In the genomic region with DNA sequence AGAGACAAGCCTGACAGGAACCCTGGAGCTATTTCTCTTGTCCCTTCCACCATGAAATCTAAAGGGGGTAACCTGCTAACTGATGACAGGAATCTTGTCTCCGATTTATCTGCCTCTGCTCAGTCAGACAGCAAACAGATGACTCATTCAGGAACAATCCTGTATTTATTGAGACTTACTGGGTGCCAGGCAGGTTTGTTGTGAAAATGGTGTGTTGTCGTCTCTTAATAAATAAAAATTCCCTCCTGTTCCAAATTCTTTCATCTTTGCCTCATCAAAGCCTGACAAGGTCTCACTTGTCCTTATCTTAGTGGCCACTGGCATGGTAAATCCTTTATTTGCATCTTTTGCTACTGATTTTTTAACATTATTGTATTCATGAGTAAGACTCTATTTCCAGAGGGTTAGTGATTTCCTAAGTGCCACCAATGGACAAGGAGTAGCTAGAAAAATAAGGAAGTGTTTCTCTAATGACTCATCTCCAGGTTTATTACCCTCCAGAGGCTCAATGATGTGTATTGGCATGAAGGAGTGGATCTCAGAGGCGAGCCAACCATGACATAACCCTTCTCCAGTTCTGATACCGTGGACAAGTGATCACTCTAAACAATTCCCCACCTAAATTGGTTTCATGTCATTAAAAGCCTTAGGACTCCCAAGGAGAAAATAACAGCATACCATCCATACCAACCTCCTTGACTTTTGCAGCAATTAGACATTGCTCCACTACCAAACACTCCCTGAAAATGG, we compare ENCODE assay signal across 9 cellular contexts.
A peak's percentile ranks its signal among the peaks of the same experiment; 100 is the strongest.
DNase-seq lines count a peak whose midpoint lies in the region; TF ChIP-seq lines count a peak whose summit lies in the region.
"Had no signal": no experiment of that assay in that cellular context is flagged by ENCODE, and none has a peak within 500 bp of the region (broad histone marks: within the 10 kb centered on the region; RNA-seq: fewer than 3 reads in every experiment).

No MANE protein-coding gene starts in this region.

- H3K4me1 Mint-ChIP-seq in progenitor cell of endocrine pancreas (ENCODE audit: low read depth): peaks cover 2% of the 10 kb centered on the region

- no peak overlapping the region for H3K4me3 ChIP-seq in colonic mucosa

- H3K27me3 ChIP-seq in colonic mucosa: no peaks in the 10 kb centered on the region

- DNase-seq in DMS79 treated with DMSO at 0.1 percent for 48 hours (lab: John Stamatoyannopoulos, UW) (peak; percentile 86), NCI-H2029 (lab: John Stamatoyannopoulos, UW) (peak; percentile 68), colonic mucosa (peak; percentile 31), progenitor cell of endocrine pancreas (ENCODE audit: low spot score, unreplicated experiment) (no peak), NCI-H1092 (lab: John Stamatoyannopoulos, UW) (no peak), iPS-NIHi7 (ENCODE audit: extremely low spot score) (no peak), NCI-H748 (lab: John Stamatoyannopoulos, UW; ENCODE audit: unreplicated experiment) (no peak)
- DNase-seq in stimulated activated CD4-positive, alpha-beta T cell treated with anti-CD3 and anti-CD28 coated beads, Interleukin-2, amount 100 ng/mL, for 24 hours: no peak
- DNase-seq: cerebellar nuclear complex had no signal

- peak overlapping the region; percentile 67 for H3K27ac ChIP-seq in colonic mucosa

- TF ChIP-seq CTCF in colonic mucosa (IDR thresholded peaks at IDR 0.05): no peak
- no peak for TF ChIP-seq CTCF in progenitor cell of endocrine pancreas (IDR thresholded peaks at IDR 0.05; ENCODE audit: unreplicated experiment)

- H3K36me3 Mint-ChIP-seq in progenitor cell of endocrine pancreas (ENCODE audit: insufficient read depth): no peaks in the 10 kb centered on the region

- H3K9ac ChIP-seq in colonic mucosa (ENCODE audit: low read depth in 2 of 2, low read length in 2 of 2): peak overlapping the region in 1 of 2 donors; percentile 38

- H3K9me3 ChIP-seq in colonic mucosa: no peaks in the 10 kb centered on the region

- no peaks in the 10 kb centered on the region for H3K4me1 ChIP-seq in colonic mucosa

- no peaks in the 10 kb centered on the region for H3K27me3 Mint-ChIP-seq in progenitor cell of endocrine pancreas

- no peaks in the 10 kb centered on the region for H3K9me3 Mint-ChIP-seq in progenitor cell of endocrine pancreas (ENCODE audit: low read depth)

- H3K36me3 ChIP-seq in colonic mucosa: no peaks in the 10 kb centered on the region

- no peak overlapping the region for H3K4me3 Mint-ChIP-seq in progenitor cell of endocrine pancreas (ENCODE audit: low read depth)

- peak overlapping the region; percentile 83 for H3K27ac Mint-ChIP-seq in progenitor cell of endocrine pancreas

- intact Hi-C loops in colonic mucosa (cut with DNase I): no loop called here

Comparison
In these comparisons a context has a peak if more than half of its experiments do, and no peak if none do; other contexts are left out.
1. DNase-seq: peak in DMS79 treated with DMSO at 0.1 percent for 48 hours (single experiment), NCI-H2029 (single experiment) and colonic mucosa (single experiment); none in progenitor cell of endocrine pancreas (single experiment), NCI-H1092 (single experiment), iPS-NIHi7 (single experiment), stimulated activated CD4-positive, alpha-beta T cell treated with anti-CD3 and anti-CD28 coated beads, Interleukin-2, amount 100 ng/mL, for 24 hours (0 of 2) and NCI-H748 (single experiment).